ENCODE assay signal across 17 cellular contexts in genomic region chr9:106218854-106219253, GRCh38.
DNase-seq lines count a peak whose midpoint lies in the region; ATAC-seq lines count a peak whose summit lies in the region.
"Had no signal": no experiment of that assay in that cellular context is flagged by ENCODE, and none has a peak within 500 bp of the region (broad histone marks: within the 10 kb centered on the region; RNA-seq: fewer than 3 reads in every experiment).

No MANE protein-coding gene starts in this region.

- in situ Hi-C loops in G401 (cut with HindIII; ENCODE audit: low sequenced_read_pairs) = no loop called here

- no peak for DNase-seq in stimulated activated CD4-positive, alpha-beta T cell treated with anti-CD3 and anti-CD28 coated beads, Interleukin-4, amount 100 ng/mL, for 1 hour
- DNase-seq in G401 (ENCODE audit: low spot score) (no peak), islet precursor cell (no peak), HuH-7.5 (ENCODE audit: low spot score) (no peak)
- DNase-seq: activated naive CD8-positive, alpha-beta T cell treated with anti-CD3 and anti-CD28 coated beads, Interleukin-2, amount 10 ng/mL, durations not matched to agents 7 days and 5 days; foreskin melanocyte; H9; Karpas-422; NCI-H2029 treated with DMSO at 0.1 percent for 48 hours; NCI-H526 treated with DMSO at 0.1 percent for 48 hours; occipital lobe; RPMI8226 had no signal

- ATAC-seq in GM18499 (IDR thresholded peaks at IDR 0.05; ENCODE audit: insufficient read depth, unreplicated experiment) (peak; percentile 55), GM19467 (IDR thresholded peaks at IDR 0.05; ENCODE audit: unreplicated experiment) (peak; percentile 50), HG02885 (IDR thresholded peaks at IDR 0.05; ENCODE audit: poor library complexity, unreplicated experiment) (peak; percentile 62), HG03520 (IDR thresholded peaks at IDR 0.05; ENCODE audit: unreplicated experiment) (peak; percentile 79)
- ATAC-seq: activated CD4-positive, CD25-positive, alpha-beta regulatory T cell treated with anti-CD3 and anti-CD28 coated beads, Interleukin-2, amount 50 U/mL, for 24 hours had no signal
